In genomic region chr13:51328488-51328887, GRCh38 we compare ENCODE assay signal across 17 cellular contexts. TPM values are rescaled to one million over a fixed set of nuclear protein-coding genes. Genes with fewer than 3 reads are reported as not detected.
DNase-seq lines count a peak whose midpoint lies in the region; TF ChIP-seq lines count a peak whose summit lies in the region.
"Had no signal": no experiment of that assay in that cellular context is flagged by ENCODE, and none has a peak within 500 bp of the region (broad histone marks: within the 10 kb centered on the region; RNA-seq: fewer than 3 reads in every experiment).

No MANE protein-coding gene starts in this region.

- H3K9me3 Mint-ChIP-seq in neural progenitor cell = no peaks in the 10 kb centered on the region
- H3K9me3 Mint-ChIP-seq in chondrocyte (ENCODE audit: low read depth) = no peaks in the 10 kb centered on the region

- no peak overlapping the region for H3K27ac ChIP-seq in hepatocyte
- no peak overlapping the region for H3K27ac ChIP-seq in neural progenitor cell

- no peaks in the 10 kb centered on the region for H3K27me3 ChIP-seq in NT2/D1 (ENCODE audit: insufficient read depth, insufficient read length)
- H3K27me3 ChIP-seq in hepatocyte = no peaks in the 10 kb centered on the region
- H3K27me3 ChIP-seq in neural progenitor cell = no peaks in the 10 kb centered on the region

- TF ChIP-seq CTCF in hepatocyte (IDR thresholded peaks at IDR 0.05; ENCODE audit: poor library complexity) (no peak), neural progenitor cell (IDR thresholded peaks at IDR 0.05) (no peak), chondrocyte (IDR thresholded peaks at IDR 0.05) (no peak)

- H3K4me3 Mint-ChIP-seq in neural progenitor cell (no peak overlapping the region), chondrocyte (ENCODE audit: unreplicated experiment) (no peak overlapping the region)

- peaks cover 27% of the 10 kb centered on the region for H3F3A ChIP-seq in neural progenitor cell (ENCODE audit: low read depth)

- H3K4me1 Mint-ChIP-seq in neural progenitor cell (peaks cover 20% of the 10 kb centered on the region), chondrocyte (ENCODE audit: low read depth) (peaks cover 11% of the 10 kb centered on the region)

- H3K4me2 ChIP-seq in hepatocyte (no peak overlapping the region), neural progenitor cell (peak overlapping the region; percentile 33)
- H3K4me2 ChIP-seq: SK-N-SH had no signal

- no peak overlapping the region for H2AFZ ChIP-seq in hepatocyte
- no peak overlapping the region for H2AFZ ChIP-seq in neural progenitor cell (replicated peaks)

- H3K27me3 Mint-ChIP-seq in neural progenitor cell (ENCODE audit: insufficient read depth, low read depth) (peaks cover 7% of the 10 kb centered on the region), chondrocyte (ENCODE audit: low read depth) (peaks cover 2% of the 10 kb centered on the region)

- DNase-seq in ELF-1 (ENCODE audit: low read depth, low spot score) (peak; percentile 83), NT2/D1 (ENCODE audit: low read depth, low spot score) (peak; percentile 72), hepatocyte (ENCODE audit: low spot score) (peak; percentile 16), neural progenitor cell (ENCODE audit: low spot score) (peak; percentile 94), HUDEP-2 (lab: John Stamatoyannopoulos, UW; ENCODE audit: unreplicated experiment in 76 of 76) (no peak), chondrocyte (ENCODE audit: low spot score) (no peak), NOMO-1 treated with DMSO at 0.1 percent for 48 hours (lab: John Stamatoyannopoulos, UW; ENCODE audit: unreplicated experiment) (no peak)
- DNase-seq: DMS79, HCEC 1CT, NCI-H1436 treated with DMSO at 0.1 percent for 48 hours, NCI-H2081, NCI-H2227 treated with DMSO at 0.1 percent for 48 hours, NCI-H69, SK-N-SH had no signal

- no peaks in the 10 kb centered on the region for H3K36me3 Mint-ChIP-seq in neural progenitor cell
- H3K36me3 Mint-ChIP-seq in chondrocyte (ENCODE audit: low read depth) = no peaks in the 10 kb centered on the region

- H3K9ac ChIP-seq in NT2/D1 (ENCODE audit: insufficient read length, low read depth) (no peak overlapping the region), neural progenitor cell (no peak overlapping the region)
- H3K9ac ChIP-seq: SK-N-SH had no signal

- no peaks in the 10 kb centered on the region for H3K9me3 ChIP-seq in NT2/D1 (ENCODE audit: insufficient read depth, low read length)
- H3K9me3 ChIP-seq in hepatocyte (ENCODE audit: low read depth) = no peaks in the 10 kb centered on the region
- no peaks in the 10 kb centered on the region for H3K9me3 ChIP-seq in neural progenitor cell (ENCODE audit: low read depth)
- H3K9me3 ChIP-seq: SK-N-SH had no signal

- no peaks in the 10 kb centered on the region for H4K20me1 ChIP-seq in hepatocyte (ENCODE audit: insufficient read depth, poor library complexity, severe bottlenecking)
- H4K20me1 ChIP-seq in neural progenitor cell (ENCODE audit: low read depth) = no peaks in the 10 kb centered on the region

- H3K9me2 ChIP-seq in hepatocyte (replicated peaks; ENCODE audit: insufficient read depth) = no peaks in the 10 kb centered on the region
- H3K9me2 ChIP-seq: SK-N-SH had no signal

- H3K4me1 ChIP-seq in NT2/D1 (ENCODE audit: insufficient read depth, insufficient read length) (no peaks in the 10 kb centered on the region), hepatocyte (ENCODE audit: insufficient read depth) (no peaks in the 10 kb centered on the region), neural progenitor cell (peaks cover 39% of the 10 kb centered on the region)

- H3K27ac Mint-ChIP-seq in neural progenitor cell (no peak overlapping the region), chondrocyte (ENCODE audit: unreplicated experiment) (no peak overlapping the region)

- H3K4me3 ChIP-seq in NT2/D1 (ENCODE audit: insufficient read length, low read depth) = no peak overlapping the region
- H3K4me3 ChIP-seq in hepatocyte = no peak overlapping the region
- no peak overlapping the region for H3K4me3 ChIP-seq in neural progenitor cell

- 54% methylated on average over 6 of the region's 6 CpGs for WGBS in hepatocyte (ENCODE audit: low lambda C conversion rate, missing lambda C conversion rate)

- H3K79me2 ChIP-seq in hepatocyte (no peaks in the 10 kb centered on the region), neural progenitor cell (ENCODE audit: low read depth) (no peaks in the 10 kb centered on the region)

- H3K36me3 ChIP-seq in NT2/D1 (ENCODE audit: insufficient read depth, insufficient read length, low read length) (no peaks in the 10 kb centered on the region), hepatocyte (replicated peaks; ENCODE audit: insufficient read depth, low read depth) (no peaks in the 10 kb centered on the region), neural progenitor cell (no peaks in the 10 kb centered on the region)

RNA-seq across cellular contexts. Expression of gene SERPINE3, which starts 11.0 kb away (rescaled TPM):
- total RNA-seq in hepatocyte (40.1 and 53.6 TPM in 2 replicates), neural progenitor cell (ENCODE audit: low replicate concordance) (0.40 and 0.47 TPM in 2 replicates), chondrocyte (not detected in 3 replicates)
- polyA plus RNA-seq in hepatocyte = 163 and 297 TPM in 2 replicates
- total RNA-seq: A673, HT1080, Right ventricle myocardium inferior had no signal
- polyA plus RNA-seq: SK-N-SH had no signal

Comparison
In these comparisons a context has a peak if more than half of its experiments do, and no peak if none do; other contexts are left out.
1. DNase-seq: peak in ELF-1 (single experiment), NT2/D1 (single experiment), hepatocyte (single experiment) and neural progenitor cell (single experiment); none in HUDEP-2 (0 of 76), chondrocyte (single experiment) and NOMO-1 treated with DMSO at 0.1 percent for 48 hours (single experiment).
2. RNA of gene SERPINE3, which starts 11.0 kb away (total RNA-seq): 40.1 to 53.6 TPM in hepatocyte; 0.40 to 0.47 TPM in neural progenitor cell and not detected in chondrocyte; every median in the first group is over 10 times any median in the second.